ENCODE assay signal across 1 cellular context in genomic region chr4:78083035-78083434, GRCh38.
A peak's percentile ranks its signal among the peaks of the same experiment; 100 is the strongest.
TF ChIP-seq lines count a peak whose summit lies in the region.

No MANE protein-coding gene starts in this region.

TF ChIP-seq in H1, 55 proteins besides CTCF, POLR2A, EP300 and RAD21 (continued from another document):
- TF ChIP-seq USF2 (IDR thresholded peaks at IDR 0.05; ENCODE audit: low read length) (peak; percentile 51; the same call in 1 of the 2 replicates), CHD2 (IDR thresholded peaks at IDR 0.05; ENCODE audit: low read length) (0 out of 2 replicates have a peak, but pooled peaks have one; percentile 32), EGR1 (IDR thresholded peaks at IDR 0.05; ENCODE audit: borderline replicate concordance, low read depth, low read length) (no peak), HDAC6 (IDR thresholded peaks at IDR 0.05; ENCODE audit: low read depth, low read length) (no peak), ZNF274 (IDR thresholded peaks at IDR 0.05; ENCODE audit: borderline replicate concordance, extremely low read depth, low read length) (no peak), FOSL1 (IDR thresholded peaks at IDR 0.05; ENCODE audit: insufficient read depth, low read depth, low read length) (no peak)
TF ChIP-seq in H1: peak in this region for 3.
